ENCODE assay signal across 8 cellular contexts in the genomic region with DNA sequence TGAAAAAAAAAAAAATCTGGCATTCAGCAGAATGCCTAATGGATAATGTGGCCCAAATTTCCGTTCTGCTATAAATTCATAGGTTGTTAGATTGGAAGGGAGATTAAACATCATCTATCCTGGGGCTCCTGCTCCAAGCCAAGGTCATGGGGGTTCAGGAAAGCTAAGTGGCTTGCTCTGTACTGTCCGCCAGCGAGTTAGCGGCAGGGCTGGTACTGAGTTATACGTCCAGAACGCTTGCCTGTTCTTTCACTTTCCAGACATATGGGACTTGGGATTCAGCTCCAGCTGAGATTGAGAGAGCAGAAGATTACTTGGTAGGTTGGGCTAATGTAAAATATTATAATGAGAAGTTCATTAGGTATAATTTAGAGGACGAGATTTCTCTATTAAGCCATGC. TPM values are rescaled to one million over a fixed set of nuclear protein-coding genes. Genes with fewer than 3 reads are reported as not detected.
DNase-seq lines count a peak whose midpoint lies in the region; ATAC-seq and TF ChIP-seq lines count a peak whose summit lies in the region.

No MANE protein-coding gene starts in this region.

- no peak for TF ChIP-seq CTCF in Loucy (conservative IDR thresholded peaks at IDR 0.05; ENCODE audit: low read length)
- TF ChIP-seq CTCF in right atrium auricular region (IDR thresholded peaks at IDR 0.05), result no peak
- no peak for TF ChIP-seq CTCF in GM13976 (IDR thresholded peaks at IDR 0.05; ENCODE audit: borderline replicate concordance, control extremely low read depth, extremely low read depth, insufficient read depth, missing control alignments)

- DNase-seq in DMS53 (lab: John Stamatoyannopoulos, UW), result peak; percentile 46
- no peak for DNase-seq in DMS53 treated with DMSO at 0.1 percent for 48 hours (lab: John Stamatoyannopoulos, UW; ENCODE audit: unreplicated experiment)
- DNase-seq in right atrium auricular region (ENCODE audit: low spot score), result no peak
- DNase-seq in retina, result peak; percentile 29
- no peak for DNase-seq in GM13976 (ENCODE audit: low spot score)

- peak overlapping the region; percentile 95 for H3K27ac Mint-ChIP-seq in activated naive CD8-positive, alpha-beta T cell

- peak overlapping the region; percentile 87 for H3K4me3 ChIP-seq in Loucy (ENCODE audit: low read length, poor library complexity, severe bottlenecking)
- peak overlapping the region; percentile 78 to 96 for H3K4me3 ChIP-seq in right atrium auricular region

- H3K36me3 ChIP-seq in Loucy (ENCODE audit: insufficient read depth, low read length) (no peaks in the 10 kb centered on the region), right atrium auricular region (peaks cover 10% of the 10 kb centered on the region)

- peaks cover 59% of the 10 kb centered on the region for H3K4me1 Mint-ChIP-seq in activated naive CD8-positive, alpha-beta T cell (ENCODE audit: low read depth)

- H3K4me1 ChIP-seq in Loucy (ENCODE audit: insufficient read depth, low read length, poor library complexity, severe bottlenecking), result peaks cover 54% of the 10 kb centered on the region
- peaks cover 0 to 33% of the 10 kb centered on the region in 2 donors for H3K4me1 ChIP-seq in right atrium auricular region

- H3K9me3 Mint-ChIP-seq in activated naive CD8-positive, alpha-beta T cell (ENCODE audit: low read depth), result no peaks in the 10 kb centered on the region

- H3K9ac ChIP-seq in Loucy (ENCODE audit: low read depth, low read length, poor library complexity, severe bottlenecking), result peak overlapping the region; percentile 95

- H3K79me2 ChIP-seq in Loucy (ENCODE audit: insufficient read depth, low read length), result peaks cover 60% of the 10 kb centered on the region

- in situ Hi-C loops in GM13976 (cut with MboI; ENCODE audit: low sequenced_read_pairs, unreplicated experiment), result no loop called here

- H3K27ac ChIP-seq in right atrium auricular region, result peak overlapping the region; percentile 91 to 94

- H3F3A ChIP-seq in Loucy (ENCODE audit: low read depth), result no peaks in the 10 kb centered on the region

- peak overlapping the region; percentile 100 for H3K4me3 Mint-ChIP-seq in activated naive CD8-positive, alpha-beta T cell

- peaks cover 19% of the 10 kb centered on the region for H4K20me1 ChIP-seq in Loucy (ENCODE audit: insufficient read depth, low read length, poor library complexity, severe bottlenecking)

- H3K9me3 ChIP-seq in Loucy (ENCODE audit: insufficient read depth, low read depth, low read length) (no peaks in the 10 kb centered on the region), right atrium auricular region (no peaks in the 10 kb centered on the region)

- ATAC-seq in GM21786 (IDR thresholded peaks at IDR 0.05; ENCODE audit: unreplicated experiment), result no peak

- peak overlapping the region; percentile 88; the same call in 1 of the 2 replicates for H2AFZ ChIP-seq in Loucy (ENCODE audit: low read length)

- peak overlapping the region; percentile 96 for H3K4me2 ChIP-seq in Loucy (ENCODE audit: low read depth, low read length, poor library complexity, severe bottlenecking)

- H3K36me3 Mint-ChIP-seq in activated naive CD8-positive, alpha-beta T cell, result peaks cover 3% of the 10 kb centered on the region

- no peaks in the 10 kb centered on the region for H3K27me3 Mint-ChIP-seq in activated naive CD8-positive, alpha-beta T cell

- no peaks in the 10 kb centered on the region for H3K9me2 ChIP-seq in Loucy (replicated peaks; ENCODE audit: low read depth, low read length)

- H3K27me3 ChIP-seq in Loucy (ENCODE audit: insufficient read depth, low read length, poor library complexity, severe bottlenecking) (no peaks in the 10 kb centered on the region), right atrium auricular region (no peaks in the 10 kb centered on the region)

RNA-seq across cellular contexts. Expression of gene RWDD1, which starts 0.9 kb away (rescaled TPM):
- total RNA-seq in right atrium auricular region, result 10 to 100 TPM; 42.2 to 46.9 TPM

RNA-seq across cellular contexts. Expression of gene CALHM4, which starts 18.6 kb away (rescaled TPM):
- total RNA-seq in right atrium auricular region, result not detected

RNA-seq across cellular contexts. Expression of gene TRAPPC3L, which starts 26.7 kb away (rescaled TPM):
- under 1 TPM in 1 of 2 donors, not detected in 1; 0.20 TPM for total RNA-seq in right atrium auricular region

RNA-seq across cellular contexts. Expression of gene RSPH4A, which starts 44.1 kb away (rescaled TPM):
- total RNA-seq in right atrium auricular region, result under 1 TPM in 1 of 2 donors, not detected in 1; 0.16 TPM

Comparison
In these comparisons a context has a peak if more than half of its experiments do, and no peak if none do; other contexts are left out.
1. DNase-seq: peak in DMS53 (single experiment) and retina (single experiment); none in DMS53 treated with DMSO at 0.1 percent for 48 hours (single experiment), right atrium auricular region (single experiment) and GM13976 (single experiment).